ENCODE assay signal across 8 cellular contexts in genomic region chr7:23273141-23273599, GRCh38. TPM values are rescaled to one million over a fixed set of nuclear protein-coding genes. Genes with fewer than 3 reads are reported as not detected.
A peak's percentile ranks its signal among the peaks of the same experiment; 100 is the strongest.
DNase-seq lines count a peak whose midpoint lies in the region; ATAC-seq lines count a peak whose summit lies in the region.

No MANE protein-coding gene starts in this region.

- H3K4me3 ChIP-seq in endocrine pancreas (ENCODE audit: control insufficient read depth, insufficient read depth, low read length) = peak overlapping the region; percentile 66

- H3K9me3 Mint-ChIP-seq in activated CD8-positive, alpha-beta T cell treated with anti-CD3 and anti-CD28 coated beads, Interleukin-2, amount 10 ng/mL, durations not matched to agents 7 days and 5 days (ENCODE audit: insufficient read depth) = no peaks in the 10 kb centered on the region

- peak overlapping the region; percentile 0 for H3K9ac ChIP-seq in endocrine pancreas (ENCODE audit: control insufficient read depth, insufficient read depth, low read length)

- peaks cover 15% of the 10 kb centered on the region for H3K4me1 Mint-ChIP-seq in activated CD8-positive, alpha-beta T cell treated with anti-CD3 and anti-CD28 coated beads, Interleukin-2, amount 10 ng/mL, durations not matched to agents 7 days and 5 days (ENCODE audit: low read depth)

- H3K4me1 ChIP-seq in endocrine pancreas (ENCODE audit: control insufficient read depth, insufficient read depth, low read length) = peaks cover 4% of the 10 kb centered on the region

- peaks cover 9% of the 10 kb centered on the region for H3K27me3 Mint-ChIP-seq in activated CD8-positive, alpha-beta T cell treated with anti-CD3 and anti-CD28 coated beads, Interleukin-2, amount 10 ng/mL, durations not matched to agents 7 days and 5 days (ENCODE audit: low read depth)

- peaks cover 2% of the 10 kb centered on the region for H3K27me3 ChIP-seq in endocrine pancreas (ENCODE audit: control insufficient read depth, insufficient read depth, low read length)

- H3K4me3 Mint-ChIP-seq in activated CD8-positive, alpha-beta T cell treated with anti-CD3 and anti-CD28 coated beads, Interleukin-2, amount 10 ng/mL, durations not matched to agents 7 days and 5 days = peak overlapping the region; percentile 67

- H3K9me3 ChIP-seq in endocrine pancreas (ENCODE audit: control insufficient read depth, low read length) = no peaks in the 10 kb centered on the region

- POLR2A ChIA-PET in activated CD8-positive, alpha-beta T cell treated with anti-CD3 and anti-CD28 coated beads, Interleukin-2, amount 10 ng/mL, durations not matched to agents 7 days and 5 days (lab: Charles Lee) = interaction anchor here (0.5 to 1.8 kb wide), 2 partner anchors 26 to 251 kb away, joined by 3 to 6 read pairs; partner anchors contain the start of gene MALSU1

- peak; percentile 94 for ATAC-seq in GM21381 (IDR thresholded peaks at IDR 0.05; ENCODE audit: unreplicated experiment)
- ATAC-seq in activated CD8-positive, alpha-beta T cell treated with anti-CD3 and anti-CD28 coated beads, Interleukin-2, amount 10 ng/mL, durations not matched to agents 7 days and 5 days = peak; percentile 99

- peak overlapping the region; percentile 33 for H3K27ac Mint-ChIP-seq in activated CD8-positive, alpha-beta T cell treated with anti-CD3 and anti-CD28 coated beads, Interleukin-2, amount 10 ng/mL, durations not matched to agents 7 days and 5 days

- H3K36me3 Mint-ChIP-seq in activated CD8-positive, alpha-beta T cell treated with anti-CD3 and anti-CD28 coated beads, Interleukin-2, amount 10 ng/mL, durations not matched to agents 7 days and 5 days (ENCODE audit: low read depth) = no peaks in the 10 kb centered on the region

- CTCF ChIA-PET in activated CD8-positive, alpha-beta T cell treated with anti-CD3 and anti-CD28 coated beads, Interleukin-2, amount 10 ng/mL, durations not matched to agents 7 days and 5 days (lab: Charles Lee) = interaction anchor here (0.6 to 9.1 kb wide), 62 partner anchors 10 to 440 kb away, joined by 3 to 138 read pairs (median 4); partner anchors contain the start of genes KLHL7 and MALSU1

- DNase-seq in DMS 273 treated with DMSO at 0.1 percent for 48 hours (lab: John Stamatoyannopoulos, UW) (peak; percentile 88), HT-29 (ENCODE audit: low spot score) (peak; percentile 100), NK-92 (lab: John Stamatoyannopoulos, UW; ENCODE audit: unreplicated experiment) (peak; percentile 21), mucosa of gallbladder (ENCODE audit: low spot score) (peak; percentile 93)
- peak; percentile 94 for DNase-seq in activated CD8-positive, alpha-beta T cell treated with anti-CD3 and anti-CD28 coated beads, Interleukin-2, amount 10 ng/mL, durations not matched to agents 7 days and 5 days
- peak; percentile 85 to 89 for DNase-seq in stimulated activated CD8-positive, alpha-beta memory T cell treated with anti-CD3 and anti-CD28 coated beads, Interleukin-7, amount 100 ng/mL, for 4 hours (ENCODE audit: low read depth in 2 of 2)

- no peaks in the 10 kb centered on the region for H3K36me3 ChIP-seq in endocrine pancreas (ENCODE audit: control insufficient read depth, insufficient read depth, low read length)

RNA-seq across cellular contexts. Expression of gene MALSU1, which starts 26.0 kb away (rescaled TPM):
- 236 TPM in 2 replicates for total RNA-seq in HT-29 (2014; rRNA removed; shearing (Covaris generic))
- total RNA-seq in activated CD8-positive, alpha-beta T cell treated with anti-CD3 and anti-CD28 coated beads, Interleukin-2, amount 10 ng/mL, durations not matched to agents 7 days and 5 days = 10 to 100 TPM; 53.3 to 55.0 TPM
- 40.5 TPM for total RNA-seq in mucosa of gallbladder

RNA-seq across cellular contexts. Expression of gene GPNMB, which starts 26.6 kb away (rescaled TPM):
- total RNA-seq in HT-29 (2014; rRNA removed; shearing (Covaris generic)) = 0.18 and 0.74 TPM in 2 replicates
- under 1 TPM; 0.21 to 0.29 TPM for total RNA-seq in activated CD8-positive, alpha-beta T cell treated with anti-CD3 and anti-CD28 coated beads, Interleukin-2, amount 10 ng/mL, durations not matched to agents 7 days and 5 days
- total RNA-seq in mucosa of gallbladder = 72.4 TPM

Comparison
In these comparisons a context has a peak if more than half of its experiments do, and no peak if none do; other contexts are left out.
1. Peak in every context shown above with its lines: DNase-seq, ATAC-seq and H3K4me3 ChIP-seq.
2. DNase-seq: peak in every context shown above with its lines; median percentile 100 in HT-29; 94 in activated CD8-positive, alpha-beta T cell treated with anti-CD3 and anti-CD28 coated beads, Interleukin-2, amount 10 ng/mL, durations not matched to agents 7 days and 5 days; 93 in mucosa of gallbladder; 88 in DMS 273 treated with DMSO at 0.1 percent for 48 hours; 87 in stimulated activated CD8-positive, alpha-beta memory T cell treated with anti-CD3 and anti-CD28 coated beads, Interleukin-7, amount 100 ng/mL, for 4 hours; 21 in NK-92.
3. RNA of gene GPNMB, which starts 26.6 kb away (total RNA-seq): 72.4 TPM in mucosa of gallbladder (single experiment); 0.18 to 0.74 TPM in HT-29 and 0.21 to 0.29 TPM in activated CD8-positive, alpha-beta T cell treated with anti-CD3 and anti-CD28 coated beads, Interleukin-2, amount 10 ng/mL, durations not matched to agents 7 days and 5 days; every median in the first group is over 10 times any median in the second.